16 cellular contexts compared by ENCODE assay signal in the genomic region with DNA sequence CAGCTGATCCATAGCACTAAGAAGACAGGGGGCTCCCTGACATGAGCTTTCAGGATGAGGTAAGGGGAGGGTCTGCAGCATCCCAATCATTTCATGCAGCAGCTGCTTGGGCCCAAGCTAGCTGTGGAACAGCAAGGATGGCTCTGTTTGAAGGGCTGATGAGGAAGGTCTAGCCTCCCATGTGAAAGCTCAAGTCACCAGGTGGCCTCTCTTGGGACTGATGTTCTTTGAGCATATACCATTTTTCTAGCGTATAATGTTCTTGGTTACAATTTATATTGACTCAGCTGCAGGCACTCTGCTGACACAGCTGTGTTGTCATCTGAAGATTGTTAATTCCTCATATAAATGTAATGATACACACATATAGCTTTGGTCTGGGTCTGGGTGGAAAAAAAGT.
"Had no signal": no experiment of that assay in that cellular context is flagged by ENCODE, and none has a peak within 500 bp of the region (broad histone marks: within the 10 kb centered on the region; RNA-seq: fewer than 3 reads in every experiment).

No MANE protein-coding gene starts in this region.

- H3K4me1 Mint-ChIP-seq: activated naive CD8-positive, alpha-beta T cell treated with anti-CD3 and anti-CD28 coated beads, Interleukin-2, amount 50 U/mL, for 24 hours had no signal

- H3K27ac ChIP-seq: colonic mucosa, gastrocnemius medialis, heart right ventricle, right atrium auricular region, thyroid gland, vagina, VCaP had no signal

- H3K9me3 ChIP-seq: colonic mucosa, gastrocnemius medialis, mucosa of descending colon, right atrium auricular region, thyroid gland, vagina had no signal

- H3K27me3 ChIP-seq: colonic mucosa, gastrocnemius medialis, heart right ventricle, right atrium auricular region, thyroid gland, vagina had no signal

- H3K4me3 ChIP-seq: colonic mucosa, gastrocnemius medialis, heart right ventricle, mucosa of descending colon, right atrium auricular region, thyroid gland, vagina had no signal

- H3K4me1 ChIP-seq: colonic mucosa, gastrocnemius medialis, heart right ventricle, right atrium auricular region, thyroid gland, vagina had no signal

- H3K27me3 Mint-ChIP-seq: activated CD8-positive, alpha-beta T cell treated with anti-CD3 and anti-CD28 coated beads for 36 hours; activated naive CD8-positive, alpha-beta T cell treated with anti-CD3 and anti-CD28 coated beads, Interleukin-2, amount 50 U/mL, for 24 hours; naive thymus-derived CD8-positive, alpha-beta T cell had no signal

- ATAC-seq: activated CD8-positive, alpha-beta T cell treated with anti-CD3 and anti-CD28 coated beads for 36 hours; activated naive CD8-positive, alpha-beta T cell treated with anti-CD3 and anti-CD28 coated beads, Interleukin-2, amount 50 U/mL, for 24 hours; gastrocnemius medialis; heart right ventricle; mucosa of descending colon; naive thymus-derived CD8-positive, alpha-beta T cell had no signal

- H3K36me3 ChIP-seq: colonic mucosa, gastrocnemius medialis, heart right ventricle, right atrium auricular region, thyroid gland, vagina had no signal

- H3K27ac Mint-ChIP-seq: activated CD8-positive, alpha-beta T cell treated with anti-CD3 and anti-CD28 coated beads for 36 hours; activated naive CD8-positive, alpha-beta T cell treated with anti-CD3 and anti-CD28 coated beads, Interleukin-2, amount 50 U/mL, for 24 hours; activated T-helper 1 cell treated with anti-CD3 and anti-CD28 coated beads, Interleukin-12 subunit alpha, Interleukin-12 subunit beta, Interleukin-2, Interleukin-4 antibody, amounts not matched to agents 30 ng/mL and 10 ng/mL and 1 ng/mL, durations not matched to agents 14 hours and 24 hours and 36 hours; naive thymus-derived CD8-positive, alpha-beta T cell had no signal

- DNase-seq: activated CD8-positive, alpha-beta memory T cell treated with anti-CD3 and anti-CD28 coated beads, Interleukin-2, amount 50 U/mL, for 4 hours; activated CD8-positive, alpha-beta T cell treated with anti-CD3 and anti-CD28 coated beads for 36 hours; activated naive CD4-positive, alpha-beta T cell; activated naive CD8-positive, alpha-beta T cell treated with anti-CD3 and anti-CD28 coated beads, Interleukin-2, amount 50 U/mL, for 24 hours; colonic mucosa; effector CD4-positive, alpha-beta T cell; gastrocnemius medialis; heart right ventricle; mucosa of descending colon; naive thymus-derived CD8-positive, alpha-beta T cell; small intestine; thyroid gland had no signal

- H3K4me3 Mint-ChIP-seq: activated CD8-positive, alpha-beta T cell treated with anti-CD3 and anti-CD28 coated beads for 36 hours; activated naive CD8-positive, alpha-beta T cell treated with anti-CD3 and anti-CD28 coated beads, Interleukin-2, amount 50 U/mL, for 24 hours; activated T-helper 1 cell treated with anti-CD3 and anti-CD28 coated beads, Interleukin-12 subunit alpha, Interleukin-12 subunit beta, Interleukin-2, Interleukin-4 antibody, amounts not matched to agents 30 ng/mL and 10 ng/mL and 1 ng/mL, durations not matched to agents 14 hours and 24 hours and 36 hours; naive thymus-derived CD8-positive, alpha-beta T cell had no signal
